In genomic region chr10:70887804-70888800, GRCh38 we compare ENCODE assay signal across 8 cellular contexts. TPM values are rescaled to one million over a fixed set of nuclear protein-coding genes. Genes with fewer than 3 reads are reported as not detected.
A peak's percentile ranks its signal among the peaks of the same experiment; 100 is the strongest.
DNase-seq lines count a peak whose midpoint lies in the region; ATAC-seq and TF ChIP-seq lines count a peak whose summit lies in the region.

Gene PCBD1, minus strand, starts transcription at chr10:70888565. Its CDS starts 32 bp downstream, at chr10:70888533.

- no peaks in the 10 kb centered on the region for H3K9me3 Mint-ChIP-seq in activated T-helper 1 cell treated with anti-CD3 and anti-CD28 coated beads, Interleukin-12 subunit alpha, Interleukin-12 subunit beta, Interleukin-2, Interleukin-4 antibody, amounts not matched to agents 30 ng/mL and 10 ng/mL and 1 ng/mL, durations not matched to agents 14 hours and 24 hours and 36 hours
- no peaks in the 10 kb centered on the region for H3K9me3 Mint-ChIP-seq in natural killer cell treated with Interleukin-12 subunit alpha and Interleukin-12 subunit beta and Interleukin-15 and Interleukin-18, amount 100 ng/mL, for 72 hours

- POLR2A ChIA-PET in BJ (lab: Charles Lee), result no interaction called here

- H3K27me3 ChIP-seq in BJ (ENCODE audit: control insufficient read depth, insufficient read depth, low read length), result no peaks in the 10 kb centered on the region

- peaks cover under 1% of the 10 kb centered on the region for H3K27me3 Mint-ChIP-seq in activated T-helper 1 cell treated with anti-CD3 and anti-CD28 coated beads, Interleukin-12 subunit alpha, Interleukin-12 subunit beta, Interleukin-2, Interleukin-4 antibody, amounts not matched to agents 30 ng/mL and 10 ng/mL and 1 ng/mL, durations not matched to agents 14 hours and 24 hours and 36 hours (ENCODE audit: insufficient read depth)
- no peaks in the 10 kb centered on the region for H3K27me3 Mint-ChIP-seq in natural killer cell treated with Interleukin-12 subunit alpha and Interleukin-12 subunit beta and Interleukin-15 and Interleukin-18, amount 100 ng/mL, for 72 hours

- CTCF ChIA-PET in BJ (lab: Yijun Ruan, JAX), result interaction anchor here (0.7 to 4.8 kb wide), 6 partner anchors 15 to 337 kb away, joined by 4 to 23 read pairs (median 4); no protein-coding TSS in a partner anchor

- H3K27ac Mint-ChIP-seq in activated T-helper 1 cell treated with anti-CD3 and anti-CD28 coated beads, Interleukin-12 subunit alpha, Interleukin-12 subunit beta, Interleukin-2, Interleukin-4 antibody, amounts not matched to agents 30 ng/mL and 10 ng/mL and 1 ng/mL, durations not matched to agents 14 hours and 24 hours and 36 hours, result peak within 1 kb of the TSS; percentile 71
- H3K27ac Mint-ChIP-seq in natural killer cell treated with Interleukin-12 subunit alpha and Interleukin-12 subunit beta and Interleukin-15 and Interleukin-18, amount 100 ng/mL, for 72 hours, result peak within 1 kb of the TSS; percentile 78 to 89

- ATAC-seq in GM19043 (IDR thresholded peaks at IDR 0.05; ENCODE audit: low read depth, unreplicated experiment) (peak; percentile 88), HG03378 (IDR thresholded peaks at IDR 0.05; ENCODE audit: unreplicated experiment) (peak; percentile 53)
- ATAC-seq in natural killer cell treated with Interleukin-12 subunit alpha and Interleukin-12 subunit beta and Interleukin-15 and Interleukin-18, amount 100 ng/mL, for 72 hours, result peak; percentile 88 to 89

- DNase-seq in BJ (ENCODE audit: low read depth), result no peak
- peak; percentile 72 for DNase-seq in OCI-M1 (lab: John Stamatoyannopoulos, UW)
- peak; percentile 71 for DNase-seq in activated T-helper 1 cell treated with anti-CD3 and anti-CD28 coated beads, Interleukin-12 subunit alpha, Interleukin-12 subunit beta, Interleukin-2, Interleukin-4 antibody, amounts not matched to agents 30 ng/mL and 10 ng/mL and 1 ng/mL, durations not matched to agents 14 hours and 24 hours and 36 hours (ENCODE audit: low spot score)
- DNase-seq in fibroblast of mammary gland (ENCODE audit: low read depth), result peak; percentile 58
- peak; percentile 80 for DNase-seq in natural killer cell treated with Interleukin-12 subunit alpha and Interleukin-12 subunit beta and Interleukin-15 and Interleukin-18, amount 100 ng/mL, for 72 hours (ENCODE audit: low spot score)
- peak; percentile 58 for DNase-seq in stimulated activated naive CD4-positive, alpha-beta T cell treated with Interleukin-2 at 50 U/mL for 16 hours (lab: John Stamatoyannopoulos, UW)

- TF ChIP-seq CTCF in BJ (IDR thresholded peaks at IDR 0.05; ENCODE audit: insufficient read depth, low read depth, low read length), result no peak
- TF ChIP-seq CTCF in fibroblast of mammary gland (conservative IDR thresholded peaks at IDR 0.05; ENCODE audit: control insufficient read depth, insufficient read depth, low read depth, low read length), result no peak

- intact Hi-C loops in activated T-helper 1 cell treated with anti-CD3 and anti-CD28 coated beads, Interleukin-12 subunit alpha, Interleukin-12 subunit beta, Interleukin-2, Interleukin-4 antibody, amounts not matched to agents 30 ng/mL and 10 ng/mL and 1 ng/mL, durations not matched to agents 14 hours and 24 hours and 36 hours (cut with micrococcal nuclease), result loop anchor here (1.0 to 10.0 kb wide), 2 partner anchors 8 to 483 kb away; partner anchors contain the start of gene EIF4EBP2

- H3K4me1 Mint-ChIP-seq in activated T-helper 1 cell treated with anti-CD3 and anti-CD28 coated beads, Interleukin-12 subunit alpha, Interleukin-12 subunit beta, Interleukin-2, Interleukin-4 antibody, amounts not matched to agents 30 ng/mL and 10 ng/mL and 1 ng/mL, durations not matched to agents 14 hours and 24 hours and 36 hours (ENCODE audit: low read depth), result peaks cover 10% of the 10 kb centered on the region
- H3K4me1 Mint-ChIP-seq in natural killer cell treated with Interleukin-12 subunit alpha and Interleukin-12 subunit beta and Interleukin-15 and Interleukin-18, amount 100 ng/mL, for 72 hours (ENCODE audit: low read depth in 2 of 2), result peaks cover 8 to 13% of the 10 kb centered on the region in 2 donors

- H3K4me3 ChIP-seq in BJ (ENCODE audit: low read depth, low read length), result peak within 1 kb of the TSS; percentile 74
- H3K4me3 ChIP-seq in fibroblast of mammary gland (ENCODE audit: control insufficient read depth, low read depth, low read length), result peak within 1 kb of the TSS; percentile 70

- H3K4me3 Mint-ChIP-seq in activated T-helper 1 cell treated with anti-CD3 and anti-CD28 coated beads, Interleukin-12 subunit alpha, Interleukin-12 subunit beta, Interleukin-2, Interleukin-4 antibody, amounts not matched to agents 30 ng/mL and 10 ng/mL and 1 ng/mL, durations not matched to agents 14 hours and 24 hours and 36 hours, result peak within 1 kb of the TSS; percentile 82
- H3K4me3 Mint-ChIP-seq in natural killer cell treated with Interleukin-12 subunit alpha and Interleukin-12 subunit beta and Interleukin-15 and Interleukin-18, amount 100 ng/mL, for 72 hours, result peak within 1 kb of the TSS; percentile 83

- peaks cover 2% of the 10 kb centered on the region for H3K36me3 ChIP-seq in BJ (ENCODE audit: control insufficient read depth, insufficient read depth, low read length)

- peaks cover 9% of the 10 kb centered on the region for H3K36me3 Mint-ChIP-seq in activated T-helper 1 cell treated with anti-CD3 and anti-CD28 coated beads, Interleukin-12 subunit alpha, Interleukin-12 subunit beta, Interleukin-2, Interleukin-4 antibody, amounts not matched to agents 30 ng/mL and 10 ng/mL and 1 ng/mL, durations not matched to agents 14 hours and 24 hours and 36 hours (ENCODE audit: low read depth)
- H3K36me3 Mint-ChIP-seq in natural killer cell treated with Interleukin-12 subunit alpha and Interleukin-12 subunit beta and Interleukin-15 and Interleukin-18, amount 100 ng/mL, for 72 hours, result no peaks in the 10 kb centered on the region

RNA-seq across cellular contexts. Expression of gene PCBD1, which starts in this region (rescaled TPM):
- polyA plus RNA-seq in BJ (2011; rRNA removed), result 63.7 and 69.6 TPM in 2 replicates
- 17.9 and 26.9 TPM in 2 replicates for polyA minus RNA-seq in BJ (2011; rRNA and poly(A)+ RNA removed)
- 49.3 and 49.5 TPM in 2 replicates for total RNA-seq in activated T-helper 1 cell treated with anti-CD3 and anti-CD28 coated beads, Interleukin-12 subunit alpha, Interleukin-12 subunit beta, Interleukin-2, Interleukin-4 antibody, amounts not matched to agents 30 ng/mL and 10 ng/mL and 1 ng/mL, durations not matched to agents 14 hours and 24 hours and 36 hours
- total RNA-seq in natural killer cell treated with Interleukin-12 subunit alpha and Interleukin-12 subunit beta and Interleukin-15 and Interleukin-18, amount 100 ng/mL, for 72 hours, result 10 to 100 TPM; 32.6 to 44.9 TPM
